ENCODE assay signal across 1 cellular context in the genomic region with DNA sequence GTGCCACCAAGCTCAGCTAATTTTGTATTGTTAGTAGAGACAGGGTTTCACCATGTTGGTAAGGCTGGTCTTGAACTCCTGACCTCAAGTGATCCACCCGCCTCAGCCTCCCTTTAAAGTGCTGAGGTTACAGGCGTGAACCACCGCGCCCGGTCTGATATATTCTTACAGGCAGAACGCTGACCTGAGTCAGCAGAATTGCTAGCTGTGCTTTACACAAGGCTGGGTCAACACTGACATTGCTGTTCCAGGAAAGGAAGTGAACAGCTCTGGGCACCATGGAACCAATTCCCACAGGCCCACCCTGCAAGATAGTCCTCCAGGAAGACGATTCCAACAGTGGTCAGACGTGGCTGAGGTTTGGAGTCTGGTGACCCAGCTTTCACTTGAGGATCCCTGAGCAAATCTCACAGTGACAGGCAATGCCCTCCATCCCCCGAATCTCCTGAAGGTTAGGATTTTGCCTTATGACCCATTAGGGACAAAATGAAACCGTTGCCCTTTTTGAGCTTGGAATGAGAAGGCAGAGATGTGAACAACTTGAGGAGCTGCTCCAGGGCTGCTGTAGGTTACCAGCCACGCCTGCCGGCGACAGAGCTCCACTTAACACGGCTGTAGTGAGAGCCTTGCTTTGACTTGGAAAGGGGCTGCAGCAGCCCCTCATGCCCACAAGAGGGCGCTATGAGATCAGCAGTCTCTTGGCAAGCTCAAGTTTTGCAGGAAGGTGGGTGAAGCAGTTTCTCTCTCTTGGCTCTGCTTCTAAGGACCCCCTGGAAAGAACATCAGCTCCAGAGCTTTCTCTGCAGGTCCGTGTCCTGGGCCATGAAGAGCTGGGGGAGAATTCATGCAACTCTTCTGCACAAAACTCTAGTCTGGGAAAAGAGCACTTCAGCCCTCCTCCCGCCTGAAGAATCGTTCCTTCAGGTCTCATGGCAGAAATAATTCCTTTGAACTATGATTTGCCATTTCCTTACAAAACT.
TF ChIP-seq lines count a peak whose summit lies in the region.

No MANE protein-coding gene starts in this region.

TF ChIP-seq in K562, 482 proteins besides CTCF, POLR2A, EP300 and RAD21 (continued from another document and continues in another):
- TF ChIP-seq MAX (CRISPR knock-in tag; IDR thresholded peaks at IDR 0.05) = 0 out of 2 replicates have a peak, but pooled peaks have one; percentile 9
- TF ChIP-seq HOXB6 (CRISPR knock-in tag; IDR thresholded peaks at IDR 0.05; ENCODE audit: borderline replicate concordance) = no peak
- no peak for TF ChIP-seq BMI1 (IDR thresholded peaks at IDR 0.05; ENCODE audit: low read length)
- TF ChIP-seq HCFC1 (IDR thresholded peaks at IDR 0.05; ENCODE audit: low read depth, low read length) = 0 out of 2 replicates have a peak, but pooled peaks have one; percentile 29
- TF ChIP-seq ZNF764 (CRISPR knock-in tag; IDR thresholded peaks at IDR 0.05; ENCODE audit: low read depth) = no peak
- 0 out of 4 replicates have a peak, but pooled peaks of 1 of the 2 experiments have one; percentile 46 for TF ChIP-seq NONO (IDR thresholded peaks at IDR 0.05; ENCODE audit: low read depth in 2 of 2, low read length in 1 of 2)
- TF ChIP-seq E2F6 (IDR thresholded peaks at IDR 0.05; ENCODE audit: borderline replicate concordance in 1 of 2, extremely low read depth in 1 of 2, insufficient read depth in 1 of 2, insufficient read length in 1 of 2, low read depth in 1 of 2, low read length in 1 of 2, poor library complexity in 1 of 2, severe bottlenecking in 1 of 2) = no peak
- no peak for TF ChIP-seq E2F4 (CRISPR knock-in tag; IDR thresholded peaks at IDR 0.05; ENCODE audit: low read depth)
- TF ChIP-seq SRSF1 (IDR thresholded peaks at IDR 0.05; ENCODE audit: low read depth, low read length) = no peak
- TF ChIP-seq, protein P1, sequence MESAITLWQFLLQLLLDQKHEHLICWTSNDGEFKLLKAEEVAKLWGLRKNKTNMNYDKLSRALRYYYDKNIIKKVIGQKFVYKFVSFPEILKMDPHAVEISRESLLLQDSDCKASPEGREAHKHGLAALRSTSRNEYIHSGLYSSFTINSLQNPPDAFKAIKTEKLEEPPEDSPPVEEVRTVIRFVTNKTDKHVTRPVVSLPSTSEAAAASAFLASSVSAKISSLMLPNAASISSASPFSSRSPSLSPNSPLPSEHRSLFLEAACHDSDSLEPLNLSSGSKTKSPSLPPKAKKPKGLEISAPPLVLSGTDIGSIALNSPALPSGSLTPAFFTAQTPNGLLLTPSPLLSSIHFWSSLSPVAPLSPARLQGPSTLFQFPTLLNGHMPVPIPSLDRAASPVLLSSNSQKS (CRISPR knock-in tag; IDR thresholded peaks at IDR 0.05) = no peak
- TF ChIP-seq, protein P2, sequence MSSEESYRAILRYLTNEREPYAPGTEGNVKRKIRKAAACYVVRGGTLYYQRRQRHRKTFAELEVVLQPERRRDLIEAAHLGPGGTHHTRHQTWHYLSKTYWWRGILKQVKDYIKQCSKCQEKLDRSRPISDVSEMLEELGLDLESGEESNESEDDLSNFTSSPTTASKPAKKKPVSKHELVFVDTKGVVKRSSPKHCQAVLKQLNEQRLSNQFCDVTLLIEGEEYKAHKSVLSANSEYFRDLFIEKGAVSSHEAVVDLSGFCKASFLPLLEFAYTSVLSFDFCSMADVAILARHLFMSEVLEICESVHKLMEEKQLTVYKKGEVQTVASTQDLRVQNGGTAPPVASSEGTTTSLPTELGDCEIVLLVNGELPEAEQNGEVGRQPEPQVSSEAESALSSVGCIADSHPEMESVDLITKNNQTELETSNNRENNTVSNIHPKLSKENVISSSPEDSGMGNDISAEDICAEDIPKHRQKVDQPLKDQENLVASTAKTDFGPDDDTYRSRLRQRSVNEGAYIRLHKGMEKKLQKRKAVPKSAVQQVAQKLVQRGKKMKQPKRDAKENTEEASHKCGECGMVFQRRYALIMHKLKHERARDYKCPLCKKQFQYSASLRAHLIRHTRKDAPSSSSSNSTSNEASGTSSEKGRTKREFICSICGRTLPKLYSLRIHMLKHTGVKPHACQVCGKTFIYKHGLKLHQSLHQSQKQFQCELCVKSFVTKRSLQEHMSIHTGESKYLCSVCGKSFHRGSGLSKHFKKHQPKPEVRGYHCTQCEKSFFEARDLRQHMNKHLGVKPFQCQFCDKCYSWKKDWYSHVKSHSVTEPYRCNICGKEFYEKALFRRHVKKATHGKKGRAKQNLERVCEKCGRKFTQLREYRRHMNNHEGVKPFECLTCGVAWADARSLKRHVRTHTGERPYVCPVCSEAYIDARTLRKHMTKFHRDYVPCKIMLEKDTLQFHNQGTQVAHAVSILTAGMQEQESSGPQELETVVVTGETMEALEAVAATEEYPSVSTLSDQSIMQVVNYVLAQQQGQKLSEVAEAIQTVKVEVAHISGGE (CRISPR knock-in tag; IDR thresholded peaks at IDR 0.05) = no peak
- TF ChIP-seq SNIP1 (IDR thresholded peaks at IDR 0.05; ENCODE audit: low read depth) = no peak
- TF ChIP-seq NCOA4 (IDR thresholded peaks at IDR 0.05; ENCODE audit: partially characterized antibody) = no peak
- TF ChIP-seq NR2F6 (CRISPR knock-in tag; IDR thresholded peaks at IDR 0.05) = no peak
- TF ChIP-seq BACH1 (tag; IDR thresholded peaks at IDR 0.05) = no peak
- TF ChIP-seq TCF7L2 (IDR thresholded peaks at IDR 0.05; ENCODE audit: low read depth, low read length) = no peak
- TF ChIP-seq HIVEP1 (CRISPR knock-in tag; IDR thresholded peaks at IDR 0.05) = no peak
- no peak for TF ChIP-seq ZMIZ1 (IDR thresholded peaks at IDR 0.05; ENCODE audit: low read depth in 2 of 2, low read length in 2 of 2)
- TF ChIP-seq KLF16 (IDR thresholded peaks at IDR 0.05) = peak; percentile 40; the same call in 1 of the 2 replicates
- no peak for TF ChIP-seq BDP1 (IDR thresholded peaks at IDR 0.05; ENCODE audit: insufficient read depth, insufficient read length)
- TF ChIP-seq ZNF175 (CRISPR knock-in tag; IDR thresholded peaks at IDR 0.05; ENCODE audit: low read depth) = no peak
- TF ChIP-seq CTCFL (IDR thresholded peaks at IDR 0.05; ENCODE audit: borderline replicate concordance, insufficient read depth, low read depth, low read length, poor library complexity, severe bottlenecking) = peak; percentile 84
- 0 out of 2 replicates have a peak, but pooled peaks have one; percentile 11 for TF ChIP-seq ETV1 (tag; conservative IDR thresholded peaks at IDR 0.05; ENCODE audit: low read depth)
- TF ChIP-seq JUND (IDR thresholded peaks at IDR 0.05; ENCODE audit: borderline replicate concordance, low read depth, low read length) = 0 out of 2 replicates have a peak, but pooled peaks have one; percentile 26
- TF ChIP-seq JUND (tag; IDR thresholded peaks at IDR 0.05; ENCODE audit: borderline replicate concordance, low read depth, low read length) = peak; percentile 28; the same call in 1 of the 3 replicates
- 0 out of 2 replicates have a peak, but pooled peaks have one; percentile 21 for TF ChIP-seq TFAP4 (CRISPR knock-in tag; IDR thresholded peaks at IDR 0.05; ENCODE audit: borderline replicate concordance)
